In genomic region chr5:151405334-151405872, GRCh38 we compare ENCODE assay signal across 38 cellular contexts. TPM values are rescaled to one million over a fixed set of nuclear protein-coding genes. Genes with fewer than 3 reads are reported as not detected.
"Had no signal": no experiment of that assay in that cellular context is flagged by ENCODE, and none has a peak within 500 bp of the region (broad histone marks: within the 10 kb centered on the region; RNA-seq: fewer than 3 reads in every experiment).

No MANE protein-coding gene starts in this region.

- H3K4me2 ChIP-seq: PC-9 had no signal

- FAIRE-seq: RCC 7860 had no signal

- H3K27me3 ChIP-seq: ascending aorta had no signal

- H3K27ac ChIP-seq: ascending aorta, PC-9, RWPE1 had no signal

- H3K4me3 Mint-ChIP-seq: activated B cell treated with CpG ODN at 0.5 μM for 24 hours; activated CD4-positive, alpha-beta memory T cell treated with anti-CD3 and anti-CD28 coated beads for 36 hours; activated naive CD8-positive, alpha-beta T cell treated with anti-CD3 and anti-CD28 coated beads for 36 hours; activated T-helper 17 cell treated with anti-CD3 and anti-CD28 coated beads, Interleukin-2, amount 50 U/mL, for 72 hours had no signal

- DNase-seq: activated B cell treated with CpG ODN at 0.5 μM for 24 hours; activated CD4-positive, alpha-beta memory T cell treated with anti-CD3 and anti-CD28 coated beads for 36 hours; activated CD4-positive, alpha-beta T cell treated with anti-CD3 and anti-CD28 coated beads for 4 hours; activated CD4-positive, alpha-beta T cell treated with anti-CD3 and anti-CD28 coated beads, Interleukin-2, amount 50 U/mL, for 1 hour; activated CD4-positive, CD25-positive, alpha-beta regulatory T cell treated with anti-CD3 and anti-CD28 coated beads, Interleukin-2, amount 50 U/mL, for 72 hours; activated CD8-positive, alpha-beta memory T cell treated with anti-CD3 and anti-CD28 coated beads, Interleukin-2, amount 50 U/mL, for 4 hours; activated effector memory CD4-positive, alpha-beta T cell treated with anti-CD3 and anti-CD28 coated beads, Interleukin-2, amount 50 U/mL, for 16 hours; activated naive CD4-positive, alpha-beta T cell; activated naive CD4-positive, alpha-beta T cell treated with anti-CD3 and anti-CD28 coated beads, Interleukin-2, amount 50 U/mL, for 16 hours; activated naive CD8-positive, alpha-beta T cell treated with anti-CD3 and anti-CD28 coated beads for 36 hours; activated T-cell treated with anti-CD3 and anti-CD28 coated beads, Interleukin-2, amount 50 U/mL, for 48 hours; amygdala; cerebellar nuclear complex; Karpas-422; KBM-7; MV-4-11; NCI-H1092; NCI-H1436 treated with DMSO at 0.1 percent for 48 hours; NCI-H1694 treated with DMSO at 0.1 percent for 48 hours; NCI-H2029; NCI-H345; NCI-H524 treated with DMSO at 0.1 percent for 48 hours; NK-92 treated with Interleukin-12 subunit alpha and Interleukin-12 subunit beta, amount 100 ng/mL, for 24 hours; PC-9; SIG-M5; SW 1271; T-helper 1 cell; T1000 had no signal

- H3K4me1 Mint-ChIP-seq: activated B cell treated with CpG ODN at 0.5 μM for 24 hours; activated naive CD8-positive, alpha-beta T cell treated with anti-CD3 and anti-CD28 coated beads for 36 hours; activated T-helper 17 cell treated with anti-CD3 and anti-CD28 coated beads, Interleukin-2, amount 50 U/mL, for 72 hours had no signal

- H3K4me1 ChIP-seq: ascending aorta had no signal

- H3K27ac Mint-ChIP-seq: activated B cell treated with CpG ODN at 0.5 μM for 24 hours; activated CD4-positive, alpha-beta memory T cell treated with anti-CD3 and anti-CD28 coated beads for 36 hours; activated naive CD8-positive, alpha-beta T cell treated with anti-CD3 and anti-CD28 coated beads for 36 hours; activated T-helper 17 cell treated with anti-CD3 and anti-CD28 coated beads, Interleukin-2, amount 50 U/mL, for 72 hours had no signal

- H2AFZ ChIP-seq: PC-9 had no signal

- H3K36me3 Mint-ChIP-seq: activated CD4-positive, alpha-beta memory T cell treated with anti-CD3 and anti-CD28 coated beads for 36 hours; activated naive CD8-positive, alpha-beta T cell treated with anti-CD3 and anti-CD28 coated beads for 36 hours had no signal

- H3K36me3 ChIP-seq: ascending aorta had no signal

- H3K4me3 ChIP-seq: ascending aorta, PC-9 had no signal

- ATAC-seq: activated T-helper 17 cell treated with anti-CD3 and anti-CD28 coated beads, Interleukin-2, amount 50 U/mL, for 72 hours; Right ventricle myocardium inferior had no signal

RNA-seq across cellular contexts. Expression of gene SLC36A2, which starts 58.0 kb away (rescaled TPM):
- total RNA-seq: activated B cell treated with CpG ODN at 0.5 μM for 24 hours; activated CD4-positive, alpha-beta memory T cell treated with anti-CD3 and anti-CD28 coated beads for 36 hours; activated naive CD8-positive, alpha-beta T cell treated with anti-CD3 and anti-CD28 coated beads for 36 hours; activated T-helper 17 cell treated with anti-CD3 and anti-CD28 coated beads, Interleukin-2, amount 50 U/mL, for 72 hours; cardiac septum; MCF 10A; NCI-H460; PC-9; SK-MEL-5; T-helper 2 cell treated with Interferon-gamma antibody and Interleukin-4, amounts not matched to agents 100 ng/mL and 5 ng/mL, for 36 hours had no signal
